In genomic region chr12:18284461-18284860, GRCh38 we compare ENCODE assay signal across 20 cellular contexts. TPM values are rescaled to one million over a fixed set of nuclear protein-coding genes. Genes with fewer than 3 reads are reported as not detected.
"Had no signal": no experiment of that assay in that cellular context is flagged by ENCODE, and none has a peak within 500 bp of the region (broad histone marks: within the 10 kb centered on the region; RNA-seq: fewer than 3 reads in every experiment).

No MANE protein-coding gene starts in this region.

- H3K4me3 Mint-ChIP-seq: activated naive CD4-positive, alpha-beta T cell treated with anti-CD3 and anti-CD28 coated beads for 36 hours; activated T-helper 17 cell treated with anti-CD3 and anti-CD28 coated beads, Interleukin-2, amount 50 U/mL, for 72 hours; natural killer cell treated with Interleukin-12 subunit alpha and Interleukin-12 subunit beta and Interleukin-15 and Interleukin-18, amount 100 ng/mL, for 72 hours; stimulated activated naive CD8-positive, alpha-beta T cell treated with anti-CD3 and anti-CD28 coated beads, Interleukin-15, amount 100 ng/mL, for 72 hours; T-cell had no signal

- H3K36me3 Mint-ChIP-seq: natural killer cell treated with Interleukin-12 subunit alpha and Interleukin-12 subunit beta and Interleukin-15 and Interleukin-18, amount 100 ng/mL, for 72 hours; T-cell had no signal

- DNase-seq: activated CD4-positive, alpha-beta T cell treated with anti-CD3 and anti-CD28 coated beads, Interleukin-2, amount 50 U/mL, for 4 hours; activated CD4-positive, CD25-positive, alpha-beta regulatory T cell treated with anti-CD3 and anti-CD28 coated beads, Interleukin-2, amount 50 U/mL, for 72 hours; activated naive CD4-positive, alpha-beta T cell treated with anti-CD3 and anti-CD28 coated beads for 36 hours; caudate nucleus; colonic mucosa; effector CD8-positive, alpha-beta T cell; left lung; mesenchymal stem cell; psoas muscle; right lobe of liver; stimulated activated naive CD8-positive, alpha-beta T cell treated with anti-CD3 and anti-CD28 coated beads, Interleukin-15, amount 100 ng/mL, for 72 hours; T-cell; T-helper 9 cell had no signal

- H3K27ac Mint-ChIP-seq: activated naive CD4-positive, alpha-beta T cell treated with anti-CD3 and anti-CD28 coated beads for 36 hours; activated T-helper 17 cell treated with anti-CD3 and anti-CD28 coated beads, Interleukin-2, amount 50 U/mL, for 72 hours; natural killer cell treated with Interleukin-12 subunit alpha and Interleukin-12 subunit beta and Interleukin-15 and Interleukin-18, amount 100 ng/mL, for 72 hours; stimulated activated naive CD8-positive, alpha-beta T cell treated with anti-CD3 and anti-CD28 coated beads, Interleukin-15, amount 100 ng/mL, for 72 hours; T-cell had no signal

- H3K4me1 Mint-ChIP-seq: activated T-helper 17 cell treated with anti-CD3 and anti-CD28 coated beads, Interleukin-2, amount 50 U/mL, for 72 hours; stimulated activated naive CD8-positive, alpha-beta T cell treated with anti-CD3 and anti-CD28 coated beads, Interleukin-15, amount 100 ng/mL, for 72 hours; T-cell had no signal

- H3K9me3 ChIP-seq: colonic mucosa, left lung, right lobe of liver, thoracic aorta had no signal

- H3K4me3 ChIP-seq: colonic mucosa, hepatocyte, left lung, psoas muscle, right lobe of liver, thoracic aorta had no signal

- ATAC-seq: activated T-helper 17 cell treated with anti-CD3 and anti-CD28 coated beads, Interleukin-2, amount 50 U/mL, for 72 hours; left lung; natural killer cell treated with Interleukin-12 subunit alpha and Interleukin-12 subunit beta and Interleukin-15 and Interleukin-18, amount 100 ng/mL, for 72 hours; psoas muscle; right lobe of liver; stimulated activated naive CD8-positive, alpha-beta T cell treated with anti-CD3 and anti-CD28 coated beads, Interleukin-15, amount 100 ng/mL, for 72 hours; T-cell had no signal

- H3K27ac ChIP-seq: colonic mucosa, hepatocyte, left lung, psoas muscle, right lobe of liver, thoracic aorta had no signal

- H3K27me3 Mint-ChIP-seq: activated T-helper 17 cell treated with anti-CD3 and anti-CD28 coated beads, Interleukin-2, amount 50 U/mL, for 72 hours; natural killer cell treated with Interleukin-12 subunit alpha and Interleukin-12 subunit beta and Interleukin-15 and Interleukin-18, amount 100 ng/mL, for 72 hours; stimulated activated naive CD8-positive, alpha-beta T cell treated with anti-CD3 and anti-CD28 coated beads, Interleukin-15, amount 100 ng/mL, for 72 hours; T-cell had no signal

- H3K36me3 ChIP-seq: colonic mucosa, left lung, thoracic aorta had no signal

RNA-seq across cellular contexts. Expression of gene PIK3C2G, which starts 23.1 kb away (rescaled TPM):
- total RNA-seq: activated naive CD4-positive, alpha-beta T cell treated with anti-CD3 and anti-CD28 coated beads for 36 hours; activated T-helper 17 cell treated with anti-CD3 and anti-CD28 coated beads, Interleukin-2, amount 50 U/mL, for 72 hours; glomerular endothelial cell; natural killer cell treated with Interleukin-12 subunit alpha and Interleukin-12 subunit beta and Interleukin-15 and Interleukin-18, amount 100 ng/mL, for 72 hours; osteocyte; psoas muscle; SK-MEL-5; T-cell; thoracic aorta had no signal
